ENCODE assay signal across 1 cellular context in the genomic region with DNA sequence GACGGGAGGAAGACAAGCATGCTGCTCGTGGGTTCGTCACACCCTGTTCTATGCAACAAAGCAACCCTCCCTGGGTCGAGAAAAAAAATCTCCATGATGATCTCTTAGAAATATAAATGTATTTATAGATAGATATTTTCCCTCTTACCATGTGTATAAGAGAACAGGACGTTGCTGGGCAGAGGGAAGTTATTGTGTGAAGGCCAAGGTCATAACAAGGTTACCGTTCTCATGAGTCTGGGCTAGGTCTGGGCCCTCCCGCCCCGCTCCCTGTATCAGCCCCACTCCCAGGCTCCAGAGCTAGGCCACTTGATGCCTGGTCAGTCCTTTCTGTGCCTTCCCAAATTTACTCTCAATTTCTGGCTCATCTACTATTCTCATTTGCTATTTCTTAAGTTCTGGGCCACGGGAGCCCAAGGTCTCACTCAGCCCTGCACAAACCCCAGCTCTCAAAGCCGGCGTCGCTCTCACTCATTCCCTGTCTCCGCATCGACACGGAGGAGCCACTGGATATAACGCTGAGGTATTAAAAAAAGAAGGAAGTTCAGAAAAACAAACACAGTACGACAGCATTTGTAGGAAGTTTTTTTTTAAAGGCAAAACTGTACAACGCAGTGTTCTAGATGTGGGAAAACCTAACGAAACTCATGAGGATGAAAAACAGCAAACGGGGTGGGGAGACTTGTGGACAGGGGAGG.
TF ChIP-seq lines count a peak whose summit lies in the region.

No MANE protein-coding gene starts in this region.

TF ChIP-seq in HepG2, 621 proteins besides CTCF, POLR2A, EP300 and RAD21 (continued from another document and continues in another):
- TF ChIP-seq GPBP1L1 (CRISPR knock-in tag; IDR thresholded peaks at IDR 0.05), result no peak
- no peak for TF ChIP-seq MBNL3 (CRISPR knock-in tag; conservative IDR thresholded peaks at IDR 0.05)
- no peak for TF ChIP-seq SMC3 (IDR thresholded peaks at IDR 0.05; ENCODE audit: low read length)
- 0 out of 2 replicates have a peak, but pooled peaks have one; percentile 17 for TF ChIP-seq HDAC1 (CRISPR knock-in tag; IDR thresholded peaks at IDR 0.05)
- TF ChIP-seq ARNTL (CRISPR knock-in tag; IDR thresholded peaks at IDR 0.05), result no peak
- peak; percentile 40; the same call in 1 of the 2 replicates for TF ChIP-seq ZNF800 (CRISPR knock-in tag; IDR thresholded peaks at IDR 0.05)
- no peak for TF ChIP-seq ZNF335 (CRISPR knock-in tag; IDR thresholded peaks at IDR 0.05)
- no peak for TF ChIP-seq TCF12 (IDR thresholded peaks at IDR 0.05)
- TF ChIP-seq TCF12 (CRISPR knock-in tag; IDR thresholded peaks at IDR 0.05), result no peak
- no peak for TF ChIP-seq ZFP36 (IDR thresholded peaks at IDR 0.05; ENCODE audit: borderline replicate concordance, low read depth, low read length, partially characterized antibody)
- TF ChIP-seq, protein P1, sequence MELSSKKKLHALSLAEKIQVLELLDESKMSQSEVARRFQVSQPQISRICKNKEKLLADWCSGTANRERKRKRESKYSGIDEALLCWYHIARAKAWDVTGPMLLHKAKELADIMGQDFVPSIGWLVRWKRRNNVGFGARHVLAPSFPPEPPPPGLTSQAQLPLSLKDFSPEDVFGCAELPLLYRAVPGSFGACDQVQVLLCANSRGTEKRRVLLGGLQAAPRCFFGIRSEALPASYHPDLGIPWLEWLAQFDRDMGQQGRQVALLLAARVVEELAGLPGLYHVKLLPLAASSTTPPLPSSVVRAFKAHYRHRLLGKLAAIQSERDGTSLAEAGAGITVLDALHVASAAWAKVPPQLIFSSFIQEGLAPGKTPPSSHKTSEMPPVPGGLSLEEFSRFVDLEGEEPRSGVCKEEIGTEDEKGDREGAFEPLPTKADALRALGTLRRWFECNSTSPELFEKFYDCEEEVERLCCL (CRISPR knock-in tag; IDR thresholded peaks at IDR 0.05; ENCODE audit: borderline replicate concordance), result no peak
- no peak for TF ChIP-seq NONO (IDR thresholded peaks at IDR 0.05)
- no peak for TF ChIP-seq NONO (CRISPR knock-in tag; conservative IDR thresholded peaks at IDR 0.05)
- TF ChIP-seq ZNF432 (CRISPR knock-in tag; IDR thresholded peaks at IDR 0.05; ENCODE audit: borderline replicate concordance), result no peak
- TF ChIP-seq EED (CRISPR knock-in tag; IDR thresholded peaks at IDR 0.05), result no peak
- TF ChIP-seq RAD51 (IDR thresholded peaks at IDR 0.05; ENCODE audit: borderline replicate concordance), result no peak
- TF ChIP-seq KDM6A (CRISPR knock-in tag; IDR thresholded peaks at IDR 0.05; ENCODE audit: low read depth), result no peak
- no peak for TF ChIP-seq SATB2 (CRISPR knock-in tag; IDR thresholded peaks at IDR 0.05)
- TF ChIP-seq RARG (CRISPR knock-in tag; IDR thresholded peaks at IDR 0.05; ENCODE audit: low read depth), result peak; percentile 75; the same call in 1 of the 2 replicates
- no peak for TF ChIP-seq DBP (CRISPR knock-in tag; IDR thresholded peaks at IDR 0.05; ENCODE audit: not compliant biosample characterization)
- TF ChIP-seq, protein P2, sequence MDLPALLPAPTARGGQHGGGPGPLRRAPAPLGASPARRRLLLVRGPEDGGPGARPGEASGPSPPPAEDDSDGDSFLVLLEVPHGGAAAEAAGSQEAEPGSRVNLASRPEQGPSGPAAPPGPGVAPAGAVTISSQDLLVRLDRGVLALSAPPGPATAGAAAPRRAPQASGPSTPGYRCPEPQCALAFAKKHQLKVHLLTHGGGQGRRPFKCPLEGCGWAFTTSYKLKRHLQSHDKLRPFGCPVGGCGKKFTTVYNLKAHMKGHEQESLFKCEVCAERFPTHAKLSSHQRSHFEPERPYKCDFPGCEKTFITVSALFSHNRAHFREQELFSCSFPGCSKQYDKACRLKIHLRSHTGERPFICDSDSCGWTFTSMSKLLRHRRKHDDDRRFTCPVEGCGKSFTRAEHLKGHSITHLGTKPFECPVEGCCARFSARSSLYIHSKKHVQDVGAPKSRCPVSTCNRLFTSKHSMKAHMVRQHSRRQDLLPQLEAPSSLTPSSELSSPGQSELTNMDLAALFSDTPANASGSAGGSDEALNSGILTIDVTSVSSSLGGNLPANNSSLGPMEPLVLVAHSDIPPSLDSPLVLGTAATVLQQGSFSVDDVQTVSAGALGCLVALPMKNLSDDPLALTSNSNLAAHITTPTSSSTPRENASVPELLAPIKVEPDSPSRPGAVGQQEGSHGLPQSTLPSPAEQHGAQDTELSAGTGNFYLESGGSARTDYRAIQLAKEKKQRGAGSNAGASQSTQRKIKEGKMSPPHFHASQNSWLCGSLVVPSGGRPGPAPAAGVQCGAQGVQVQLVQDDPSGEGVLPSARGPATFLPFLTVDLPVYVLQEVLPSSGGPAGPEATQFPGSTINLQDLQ (CRISPR knock-in tag; IDR thresholded peaks at IDR 0.05), result no peak
- no peak for TF ChIP-seq FOXA1 (IDR thresholded peaks at IDR 0.05)
- no peak for TF ChIP-seq FOXA1 (CRISPR knock-in tag; IDR thresholded peaks at IDR 0.05)
- 0 out of 2 replicates have a peak, but pooled peaks have one; percentile 18 for TF ChIP-seq ZBTB7B (CRISPR knock-in tag; IDR thresholded peaks at IDR 0.05)
- TF ChIP-seq ZNF292 (CRISPR knock-in tag; IDR thresholded peaks at IDR 0.05; ENCODE audit: borderline replicate concordance, low read depth), result no peak
- 0 out of 2 replicates have a peak, but pooled peaks have one; percentile 24 for TF ChIP-seq ZGPAT (CRISPR knock-in tag; IDR thresholded peaks at IDR 0.05)
- no peak for TF ChIP-seq SNAPC5 (CRISPR knock-in tag; IDR thresholded peaks at IDR 0.05; ENCODE audit: borderline replicate concordance)
- TF ChIP-seq ZNF354B (CRISPR knock-in tag; IDR thresholded peaks at IDR 0.05), result no peak
- no peak for TF ChIP-seq PHF21A (CRISPR knock-in tag; IDR thresholded peaks at IDR 0.05)
- TF ChIP-seq, protein P3, sequence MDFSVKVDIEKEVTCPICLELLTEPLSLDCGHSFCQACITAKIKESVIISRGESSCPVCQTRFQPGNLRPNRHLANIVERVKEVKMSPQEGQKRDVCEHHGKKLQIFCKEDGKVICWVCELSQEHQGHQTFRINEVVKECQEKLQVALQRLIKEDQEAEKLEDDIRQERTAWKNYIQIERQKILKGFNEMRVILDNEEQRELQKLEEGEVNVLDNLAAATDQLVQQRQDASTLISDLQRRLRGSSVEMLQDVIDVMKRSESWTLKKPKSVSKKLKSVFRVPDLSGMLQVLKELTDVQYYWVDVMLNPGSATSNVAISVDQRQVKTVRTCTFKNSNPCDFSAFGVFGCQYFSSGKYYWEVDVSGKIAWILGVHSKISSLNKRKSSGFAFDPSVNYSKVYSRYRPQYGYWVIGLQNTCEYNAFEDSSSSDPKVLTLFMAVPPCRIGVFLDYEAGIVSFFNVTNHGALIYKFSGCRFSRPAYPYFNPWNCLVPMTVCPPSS (IDR thresholded peaks at IDR 0.05), result no peak
- TF ChIP-seq PAX8 (CRISPR knock-in tag; IDR thresholded peaks at IDR 0.05; ENCODE audit: borderline replicate concordance), result 0 out of 2 replicates have a peak, but pooled peaks have one; percentile 31
- TF ChIP-seq ZFY (CRISPR knock-in tag; IDR thresholded peaks at IDR 0.05), result peak; percentile 41
- TF ChIP-seq STAT5B (CRISPR knock-in tag; IDR thresholded peaks at IDR 0.05), result no peak
- TF ChIP-seq PITX1 (CRISPR knock-in tag; IDR thresholded peaks at IDR 0.05), result no peak
- TF ChIP-seq ZNF776 (CRISPR knock-in tag; IDR thresholded peaks at IDR 0.05), result no peak
- TF ChIP-seq ZNF577 (CRISPR knock-in tag; IDR thresholded peaks at IDR 0.05; ENCODE audit: borderline replicate concordance, low read depth), result no peak
- TF ChIP-seq ZNF746 (CRISPR knock-in tag; IDR thresholded peaks at IDR 0.05), result peak; percentile 61; the same call in 1 of the 2 replicates
- no peak for TF ChIP-seq ZNF678 (CRISPR knock-in tag; IDR thresholded peaks at IDR 0.05)
- TF ChIP-seq ZNF720 (CRISPR knock-in tag; IDR thresholded peaks at IDR 0.05), result no peak
- TF ChIP-seq ZBTB10 (CRISPR knock-in tag; IDR thresholded peaks at IDR 0.05; ENCODE audit: borderline replicate concordance), result no peak
- no peak for TF ChIP-seq FOXK1 (CRISPR knock-in tag; IDR thresholded peaks at IDR 0.05; ENCODE audit: borderline replicate concordance, low read depth)
- no peak for TF ChIP-seq ZNF580 (CRISPR knock-in tag; IDR thresholded peaks at IDR 0.05; ENCODE audit: borderline replicate concordance, low read depth)
- no peak for TF ChIP-seq MYC (CRISPR knock-in tag; IDR thresholded peaks at IDR 0.05; ENCODE audit: borderline replicate concordance)
- no peak for TF ChIP-seq ZSCAN5A (CRISPR knock-in tag; IDR thresholded peaks at IDR 0.05; ENCODE audit: borderline replicate concordance)
- TF ChIP-seq KAT7 (CRISPR knock-in tag; IDR thresholded peaks at IDR 0.05; ENCODE audit: borderline replicate concordance), result no peak; the same call in 1 of the 2 replicates
